In the genomic region with DNA sequence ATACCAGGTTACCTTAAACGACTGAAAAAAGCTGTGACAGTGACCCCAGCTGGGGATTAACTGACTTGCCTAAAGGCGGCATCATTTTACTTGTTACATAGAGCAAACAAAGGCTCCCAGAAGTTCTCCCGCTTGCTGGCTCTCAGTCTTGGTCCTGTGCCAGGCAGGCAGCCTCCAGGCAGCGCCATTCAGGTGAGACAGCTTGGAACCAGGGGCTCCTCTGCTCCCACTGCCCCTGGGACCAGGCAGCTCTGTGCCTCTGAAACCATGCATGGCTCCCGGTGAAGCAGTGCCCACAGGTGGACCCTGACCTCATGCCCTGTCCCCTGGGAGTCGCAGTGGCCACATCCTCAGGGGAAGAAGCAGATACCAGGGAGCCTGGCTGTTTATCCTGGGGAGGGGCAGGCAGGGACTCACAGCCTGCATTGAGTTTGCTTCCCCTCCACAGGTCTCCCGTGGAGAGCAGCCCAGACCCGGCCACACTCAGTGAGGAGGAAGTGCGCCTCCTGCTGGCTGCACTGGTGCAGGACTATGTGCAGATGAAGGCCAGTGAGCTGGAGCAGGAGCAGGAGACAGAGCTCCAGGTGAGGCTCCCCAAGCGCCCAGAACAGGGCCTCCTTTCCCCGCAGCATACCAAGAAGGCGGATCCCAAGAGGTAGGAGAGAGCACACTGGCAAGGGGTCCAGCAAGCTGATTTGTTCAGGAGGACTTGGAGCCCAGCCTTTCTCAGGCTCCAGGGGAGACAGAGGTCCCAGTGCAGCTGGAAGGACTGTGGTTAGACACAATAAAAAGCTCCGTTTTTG, we compare ENCODE assay signal across 8 cellular contexts. TPM values are rescaled to one million over a fixed set of nuclear protein-coding genes. Genes with fewer than 3 reads are reported as not detected.
DNase-seq lines count a peak whose midpoint lies in the region; ATAC-seq and TF ChIP-seq lines count a peak whose summit lies in the region.

No MANE protein-coding gene starts in this region.

- H3K36me3 ChIP-seq in Peyer's patch, result no peaks in the 10 kb centered on the region
- H3K36me3 ChIP-seq in prostate gland, result no peaks in the 10 kb centered on the region

- DNase-seq in DMS53 (lab: John Stamatoyannopoulos, UW) (peak; percentile 89), Peyer's patch (peak; percentile 90 to 95 (median 91)), glomerular visceral epithelial cell (ENCODE audit: extremely low spot score) (peak; percentile 28), prostate gland (ENCODE audit: low spot score) (peak; percentile 60), epidermal melanocyte (ENCODE audit: insufficient read length, low spot score) (no peak)
- peak; percentile 58 for DNase-seq in Jurkat, Clone E6-1 (ENCODE audit: low read depth, low spot score)
- peak; percentile 78 for DNase-seq in activated T-helper 9 cell treated with anti-CD3 and anti-CD28 coated beads, Interleukin-2, amount 50 U/mL, for 16 hours (ENCODE audit: low read depth)

- H3K4me1 ChIP-seq in Peyer's patch, result peaks cover 0 to 22% (median 4%) of the 10 kb centered on the region in 4 donors
- peaks cover 4% of the 10 kb centered on the region for H3K4me1 ChIP-seq in prostate gland (replicated peaks)

- TF ChIP-seq POLR2A in Peyer's patch (IDR thresholded peaks at IDR 0.05) (no peak), prostate gland (IDR thresholded peaks at IDR 0.05) (no peak)

- H3K9me3 ChIP-seq in Peyer's patch (no peaks in the 10 kb centered on the region), prostate gland (no peaks in the 10 kb centered on the region)

- H3K27ac ChIP-seq in Peyer's patch, result peak overlapping the region in 1 of 4 donors; percentile 12
- H3K27ac ChIP-seq in prostate gland, result no peak overlapping the region

- peak; percentile 47 for ATAC-seq in GM21528 (IDR thresholded peaks at IDR 0.05; ENCODE audit: low FRiP score, unreplicated experiment)

- TF ChIP-seq CTCF in Peyer's patch (IDR thresholded peaks at IDR 0.05), result peak; percentile 42 to 88 (median 80)
- TF ChIP-seq CTCF in prostate gland (IDR thresholded peaks at IDR 0.05), result peak; percentile 40 to 76 (median 62)

- WGBS in prostate gland, result 25% methylated on average over 13 of the region's 13 CpGs

- no peak overlapping the region for H3K4me3 ChIP-seq in Jurkat, Clone E6-1 (ENCODE audit: low read length)
- no peak overlapping the region for H3K4me3 ChIP-seq in Peyer's patch
- H3K4me3 ChIP-seq in prostate gland, result no peak overlapping the region

- H3K27me3 ChIP-seq in Peyer's patch (no peaks in the 10 kb centered on the region), prostate gland (replicated peaks; ENCODE audit: insufficient read depth) (no peaks in the 10 kb centered on the region)

- intact Hi-C loops in prostate gland (cut with DNase I), result loop anchor here (2.0 to 10.0 kb wide), 3 partner anchors 167 to 370 kb away; partner anchors contain the start of gene CALCB

RNA-seq across cellular contexts. Expression of gene CYP2R1, which starts 15.6 kb away (rescaled TPM):
- 28.7 TPM for polyA plus RNA-seq in Jurkat, Clone E6-1 (2012; ENCODE audit: insufficient read depth, insufficient read length)
- total RNA-seq in Peyer's patch (10 to 100 TPM; 28.9 to 48.3 (median 40.9) TPM), prostate gland (10 to 100 TPM; 21.1 to 26.6 TPM)
